ENCODE assay signal across 1 cellular context in the genomic region with DNA sequence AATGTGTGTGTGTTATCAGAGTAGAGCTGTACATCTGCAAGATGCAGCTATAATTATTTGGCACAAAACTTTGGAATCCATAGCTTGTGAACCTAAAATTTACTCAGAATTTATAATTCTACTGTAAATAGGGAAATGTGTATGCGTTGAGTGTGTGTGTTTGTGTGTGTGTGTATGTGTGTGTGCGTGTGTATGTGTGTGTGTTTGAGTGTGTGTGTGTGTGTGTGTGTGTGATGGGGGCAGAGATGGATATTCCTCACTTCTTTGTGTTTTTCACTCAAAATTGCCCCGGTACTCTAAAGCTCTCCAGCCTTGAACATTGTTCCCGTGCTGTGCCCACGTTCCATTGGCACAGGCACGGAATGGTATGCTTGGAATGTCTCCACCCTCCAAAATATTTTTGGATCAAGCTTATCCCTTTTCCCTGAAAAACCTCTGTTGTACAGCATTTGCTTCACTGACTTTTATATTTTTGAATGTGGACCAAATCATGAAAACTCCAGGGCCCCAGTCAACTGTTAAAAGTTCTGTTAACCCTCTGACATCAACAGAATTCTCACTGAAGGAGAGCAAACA.
TF ChIP-seq lines count a peak whose summit lies in the region.

No MANE protein-coding gene starts in this region.

TF ChIP-seq in IMR-90, 13 proteins besides CTCF, POLR2A, EP300 and RAD21 (continued from another document):
- TF ChIP-seq CHD1 (IDR thresholded peaks at IDR 0.05; ENCODE audit: low read depth, low read length), result no peak
- no peak for TF ChIP-seq BHLHE40 (IDR thresholded peaks at IDR 0.05; ENCODE audit: low read depth, low read length)
- TF ChIP-seq SMC3 (IDR thresholded peaks at IDR 0.05; ENCODE audit: low read depth, low read length), result no peak
- no peak for TF ChIP-seq RCOR1 (IDR thresholded peaks at IDR 0.05; ENCODE audit: insufficient replicate concordance, low read length)
- no peak for TF ChIP-seq CEBPB (IDR thresholded peaks at IDR 0.05; ENCODE audit: low read depth, low read length)
- TF ChIP-seq, protein P1, sequence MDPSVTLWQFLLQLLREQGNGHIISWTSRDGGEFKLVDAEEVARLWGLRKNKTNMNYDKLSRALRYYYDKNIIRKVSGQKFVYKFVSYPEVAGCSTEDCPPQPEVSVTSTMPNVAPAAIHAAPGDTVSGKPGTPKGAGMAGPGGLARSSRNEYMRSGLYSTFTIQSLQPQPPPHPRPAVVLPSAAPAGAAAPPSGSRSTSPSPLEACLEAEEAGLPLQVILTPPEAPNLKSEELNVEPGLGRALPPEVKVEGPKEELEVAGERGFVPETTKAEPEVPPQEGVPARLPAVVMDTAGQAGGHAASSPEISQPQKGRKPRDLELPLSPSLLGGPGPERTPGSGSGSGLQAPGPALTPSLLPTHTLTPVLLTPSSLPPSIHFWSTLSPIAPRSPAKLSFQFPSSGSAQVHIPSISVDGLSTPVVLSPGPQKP (IDR thresholded peaks at IDR 0.05; ENCODE audit: borderline replicate concordance, low read depth, low read length), result no peak
- no peak for TF ChIP-seq RFX5 (IDR thresholded peaks at IDR 0.05; ENCODE audit: low read depth, low read length)
- TF ChIP-seq MXI1 (IDR thresholded peaks at IDR 0.05; ENCODE audit: borderline replicate concordance, low read depth, low read length), result no peak
